Comparison of ENCODE assay signal across 1 cellular context in genomic region chr5:148387325-148387724, GRCh38.
TF ChIP-seq lines count a peak whose summit lies in the region.

No MANE protein-coding gene starts in this region.

TF ChIP-seq in endothelial cell of umbilical vein, 7 proteins besides CTCF, POLR2A, EP300 and RAD21:
- TF ChIP-seq FOS (IDR thresholded peaks at IDR 0.05; ENCODE audit: borderline replicate concordance, insufficient read depth, low read length), result peak; percentile 31
- peak; percentile 40 for TF ChIP-seq POLR2AphosphoS5 (IDR thresholded peaks at IDR 0.05; ENCODE audit: insufficient read depth, low read depth, low read length)
- no peak for TF ChIP-seq MYC (IDR thresholded peaks at IDR 0.05; ENCODE audit: low read depth, low read length)
